ENCODE assay signal across 27 cellular contexts in genomic region chr18:67582488-67582887, GRCh38.
"Had no signal": no experiment of that assay in that cellular context is flagged by ENCODE, and none has a peak within 500 bp of the region (broad histone marks: within the 10 kb centered on the region; RNA-seq: fewer than 3 reads in every experiment).

No MANE protein-coding gene starts in this region.

- H3K4me3 Mint-ChIP-seq: memory B cell; naive thymus-derived CD8-positive, alpha-beta T cell; nephron; neural crest cell; stimulated activated naive B cell treated with anti-CD40 and anti-IgM and Interleukin-4, amounts not matched to agents 10 μg/mL and 1 μg/mL and 100 μg/mL, for 72 hours had no signal

- H3K4me1 Mint-ChIP-seq: memory B cell; naive thymus-derived CD8-positive, alpha-beta T cell; neural crest cell; stimulated activated naive B cell treated with anti-CD40 and anti-IgM and Interleukin-4, amounts not matched to agents 10 μg/mL and 1 μg/mL and 100 μg/mL, for 72 hours had no signal

- H3K27ac ChIP-seq: left ventricle myocardium inferior, pancreas, prostate gland, skin epidermis, stomach, testis, thyroid gland, transverse colon, upper lobe of left lung, vagina had no signal

- H3K36me3 Mint-ChIP-seq: memory B cell; stimulated activated naive B cell treated with anti-CD40 and anti-IgM and Interleukin-4, amounts not matched to agents 10 μg/mL and 1 μg/mL and 100 μg/mL, for 72 hours had no signal

- FAIRE-seq: islet of Langerhans, pancreas had no signal

- H3K27ac Mint-ChIP-seq: memory B cell; naive thymus-derived CD8-positive, alpha-beta T cell; stimulated activated naive B cell treated with anti-CD40 and anti-IgM and Interleukin-4, amounts not matched to agents 10 μg/mL and 1 μg/mL and 100 μg/mL, for 72 hours had no signal

- H3K9me3 ChIP-seq: left ventricle myocardium inferior, pancreas, prostate gland, stomach, testis, thyroid gland, transverse colon, upper lobe of left lung, vagina had no signal

- H3K27me3 Mint-ChIP-seq: stimulated activated naive B cell treated with anti-CD40 and anti-IgM and Interleukin-4, amounts not matched to agents 10 μg/mL and 1 μg/mL and 100 μg/mL, for 72 hours had no signal

- DNase-seq: hypothalamus; left ventricle myocardium inferior; naive thymus-derived CD8-positive, alpha-beta T cell; nucleus accumbens; pancreas; posterior cingulate gyrus; retina; right cardiac atrium; stimulated activated CD4-positive, alpha-beta T cell treated with anti-CD3 and anti-CD28 coated beads, Interleukin-12 subunit alpha, Interleukin-12 subunit beta, amount 100 ng/mL, for 4 hours; stimulated activated CD4-positive, alpha-beta T cell treated with anti-CD3 and anti-CD28 coated beads, Interleukin-15, amount 100 ng/mL, for 24 hours; stimulated activated CD4-positive, alpha-beta T cell treated with anti-CD3 and anti-CD28 coated beads, Interleukin-2, amount 100 ng/mL, for 24 hours; stimulated activated CD4-positive, alpha-beta T cell treated with anti-CD3 and anti-CD28 coated beads, Interleukin-4, amount 100 ng/mL, for 1 hour; stimulated activated naive B cell treated with anti-CD40 and anti-IgM and Interleukin-4, amounts not matched to agents 10 μg/mL and 1 μg/mL and 100 μg/mL, for 72 hours; stimulated activated naive CD8-positive, alpha-beta T cell treated with anti-CD3 and anti-CD28 coated beads, Interleukin-15, Interleukin-2, amounts not matched to agents 100 U/mL and 50 U/mL, for 24 hours; stomach; testis; thyroid gland; transverse colon; upper lobe of left lung had no signal

- H3K27me3 ChIP-seq: pancreas, stomach, testis, thyroid gland, transverse colon, upper lobe of left lung, vagina had no signal

- H3K36me3 ChIP-seq: left ventricle myocardium inferior, pancreas, prostate gland, stomach, thyroid gland, transverse colon, upper lobe of left lung, vagina had no signal

- H3K4me3 ChIP-seq: left ventricle myocardium inferior, pancreas, prostate gland, skin epidermis, stomach, testis, thyroid gland, transverse colon, upper lobe of left lung, vagina had no signal

- H3K4me1 ChIP-seq: left ventricle myocardium inferior, pancreas, prostate gland, stomach, testis, thyroid gland, transverse colon, upper lobe of left lung, vagina had no signal

- ATAC-seq: naive thymus-derived CD8-positive, alpha-beta T cell; pancreas; right cardiac atrium; sciatic nerve; stimulated activated naive B cell treated with anti-CD40 and anti-IgM and Interleukin-4, amounts not matched to agents 10 μg/mL and 1 μg/mL and 100 μg/mL, for 72 hours; stimulated activated naive CD8-positive, alpha-beta T cell treated with anti-CD3 and anti-CD28 coated beads, Interleukin-15, Interleukin-2, amounts not matched to agents 100 U/mL and 50 U/mL, for 24 hours had no signal
